Comparison of ENCODE assay signal across 1 cellular context in the genomic region with DNA sequence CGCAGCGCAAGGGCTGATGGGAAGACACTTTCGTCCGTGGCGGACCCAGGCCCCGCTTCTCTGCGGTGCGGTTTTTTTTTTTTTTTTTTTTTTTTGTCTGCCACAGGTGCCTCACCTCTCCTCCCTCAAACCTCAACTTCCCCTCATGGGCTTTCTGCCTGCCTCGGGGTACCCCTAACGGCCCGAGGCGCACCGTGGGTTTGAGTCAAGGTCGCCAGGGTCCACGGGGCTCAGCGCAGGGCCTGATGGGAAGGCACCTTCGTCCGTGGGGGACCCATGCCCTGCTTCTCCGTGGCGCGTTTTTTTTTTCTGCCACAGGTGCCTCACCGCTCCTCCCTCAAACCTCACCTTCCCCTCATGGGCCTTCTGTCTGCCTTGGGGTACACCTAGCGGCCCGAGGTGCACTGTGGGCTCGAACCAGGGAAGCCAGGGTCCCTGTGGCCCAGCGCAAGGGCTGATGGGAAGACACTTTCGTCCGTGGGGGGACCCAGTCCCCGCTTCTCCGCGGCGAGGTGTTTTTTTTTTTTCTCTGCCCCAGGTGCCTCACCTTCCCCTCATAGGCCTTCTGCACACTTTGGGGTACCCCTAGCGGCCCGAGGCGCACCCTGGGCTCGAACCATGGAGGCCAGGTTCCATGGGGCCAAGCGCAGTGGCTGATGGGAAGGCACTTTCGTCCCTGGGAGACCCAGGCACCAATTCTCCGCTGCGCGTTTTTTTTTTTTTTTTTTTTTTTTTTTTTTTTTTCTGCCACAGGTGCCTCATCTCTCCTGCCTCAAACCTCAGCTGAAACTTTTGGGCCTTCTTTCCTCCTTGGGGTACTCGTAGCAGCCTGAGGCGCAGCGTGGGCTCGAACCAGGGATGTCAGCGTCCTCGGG.
A peak's percentile ranks its signal among the peaks of the same experiment; 100 is the strongest.
TF ChIP-seq lines count a peak whose summit lies in the region.

No MANE protein-coding gene starts in this region.

TF ChIP-seq in K562, 482 proteins besides CTCF, POLR2A, EP300 and RAD21:
- 0 out of 2 replicates have a peak, but pooled peaks have one; percentile 18 for TF ChIP-seq POLR2G (IDR thresholded peaks at IDR 0.05; ENCODE audit: low read depth, low read length)
